ENCODE assay signal across 15 cellular contexts in genomic region chr13:49840266-49840665, GRCh38. TPM values are rescaled to one million over a fixed set of nuclear protein-coding genes. Genes with fewer than 3 reads are reported as not detected.
A peak's percentile ranks its signal among the peaks of the same experiment; 100 is the strongest.
DNase-seq lines count a peak whose midpoint lies in the region; ATAC-seq, FAIRE-seq and TF ChIP-seq lines count a peak whose summit lies in the region.
"Had no signal": no experiment of that assay in that cellular context is flagged by ENCODE, and none has a peak within 500 bp of the region (broad histone marks: within the 10 kb centered on the region; RNA-seq: fewer than 3 reads in every experiment).

No MANE protein-coding gene starts in this region.

- intact Hi-C loops in dorsolateral prefrontal cortex (cut with DNase I) = loop anchor here in 1 of 2 donors (10.0 kb wide), 1 partner anchor 45 kb away; the partner anchor contains the start of gene KPNA3

- peak; percentile 23 for FAIRE-seq in bronchial epithelial cell (lab: Jason Lieb, UNC)

- no peaks in the 10 kb centered on the region; the same call in 1 of the 2 replicates for H3K9me3 ChIP-seq in AG04450 (ENCODE audit: control insufficient read depth, insufficient read depth, low read length)
- H3K9me3 ChIP-seq: Peyer's patch had no signal

- no peak for ATAC-seq in GM21737 (IDR thresholded peaks at IDR 0.05; ENCODE audit: unreplicated experiment)
- ATAC-seq: activated naive CD4-positive, alpha-beta T cell treated with anti-CD3 and anti-CD28 coated beads, Interleukin-2, amount 50 U/mL, for 72 hours; naive thymus-derived CD4-positive, alpha-beta T cell had no signal

- POLR2A ChIA-PET in AG04450 (lab: Yijun Ruan, JAX) = no interaction called here

- H3K4me3 ChIP-seq in AG04450 (ENCODE audit: low read depth, low read length) (no peak overlapping the region), bronchial epithelial cell (ENCODE audit: low read depth, low read length) (no peak overlapping the region), dorsolateral prefrontal cortex (no peak overlapping the region)
- H3K4me3 ChIP-seq: Peyer's patch had no signal

- no peaks in the 10 kb centered on the region for H3K36me3 ChIP-seq in bronchial epithelial cell (ENCODE audit: control insufficient read depth, insufficient read depth, low read length)
- H3K36me3 ChIP-seq: Peyer's patch had no signal

- H3K27ac ChIP-seq in AG04450 (ENCODE audit: low read depth, low read length) (peak overlapping the region; percentile 21), dorsolateral prefrontal cortex (no peak overlapping the region)
- H3K27ac ChIP-seq: parathyroid adenoma, Peyer's patch had no signal

- H3K27me3 ChIP-seq in AG04450 (ENCODE audit: control insufficient read depth, insufficient read depth, low read length) = no peaks in the 10 kb centered on the region
- no peaks in the 10 kb centered on the region for H3K27me3 ChIP-seq in bronchial epithelial cell (ENCODE audit: control insufficient read depth, insufficient read depth, low read length)
- H3K27me3 ChIP-seq in dorsolateral prefrontal cortex = no peaks in the 10 kb centered on the region
- H3K27me3 ChIP-seq: Peyer's patch had no signal

- TF ChIP-seq CTCF in AG04450 (IDR thresholded peaks at IDR 0.05; ENCODE audit: low read depth, low read length) (no peak), bronchial epithelial cell (IDR thresholded peaks at IDR 0.05; ENCODE audit: insufficient read depth, low read length, severe bottlenecking) (no peak), dorsolateral prefrontal cortex (IDR thresholded peaks at IDR 0.05 in 54 of 56, conservative IDR thresholded peaks at IDR 0.05 in 2 of 56; ENCODE audit: low read depth in 1 of 56, partially characterized antibody in 56 of 56) (no peak)

- CTCF ChIA-PET in AG04450 (lab: Charles Lee) = no interaction called here

- no peak for DNase-seq in AG04450 (ENCODE audit: low read depth, low spot score)
- peak; percentile 23 for DNase-seq in GDM1 (lab: John Stamatoyannopoulos, UW)
- peak; percentile 44 for DNase-seq in NCI-H82 treated with DMSO at 0.1 percent for 48 hours (lab: John Stamatoyannopoulos, UW; ENCODE audit: unreplicated experiment)
- no peak for DNase-seq in bronchial epithelial cell (ENCODE audit: low read depth)
- DNase-seq in NCI-H128 (lab: John Stamatoyannopoulos, UW; ENCODE audit: unreplicated experiment) = no peak
- DNase-seq in SHP77 (lab: John Stamatoyannopoulos, UW) = no peak
- no peak for DNase-seq in dorsolateral prefrontal cortex
- DNase-seq: activated T-cell treated with anti-CD3 and anti-CD28 coated beads, Interleukin-2, amount 50 U/mL, for 24 hours; Karpas-422; naive thymus-derived CD4-positive, alpha-beta T cell; NCI-H526; Peyer's patch had no signal

RNA-seq across cellular contexts. Expression of gene KPNA3, which starts 47.8 kb away (rescaled TPM):
- 41.4 and 50.7 TPM in 2 replicates for polyA plus RNA-seq in AG04450 (2011; rRNA removed)
- 40.8 and 58.6 TPM in 2 replicates for polyA minus RNA-seq in AG04450 (2011; rRNA and poly(A)+ RNA removed)
- 25.9 and 26.9 TPM in 2 replicates for total RNA-seq in bronchial epithelial cell
- 10 to 100 TPM; 25.3 to 46.1 (median 35.7) TPM for total RNA-seq in dorsolateral prefrontal cortex

Comparison
In these comparisons a context has a peak if more than half of its experiments do, and no peak if none do; other contexts are left out.
1. DNase-seq: peak in GDM1 (single experiment) and NCI-H82 treated with DMSO at 0.1 percent for 48 hours (single experiment); none in AG04450 (single experiment), bronchial epithelial cell (single experiment), NCI-H128 (single experiment), SHP77 (0 of 2) and dorsolateral prefrontal cortex (0 of 10).